ENCODE assay signal across 8 cellular contexts in genomic region chr18:23329671-23330070, GRCh38.
A peak's percentile ranks its signal among the peaks of the same experiment; 100 is the strongest.
DNase-seq lines count a peak whose midpoint lies in the region; ATAC-seq, FAIRE-seq and TF ChIP-seq lines count a peak whose summit lies in the region.
"Not testable (repeated sequence)": the region's sequence is repeated elsewhere in the genome, so short reads cannot be mapped to it uniquely, and the experiment has no call there.

No MANE protein-coding gene starts in this region.

- not testable (repeated sequence) for H3K4me3 Mint-ChIP-seq in activated B cell treated with CpG ODN at 0.5 μM for 24 hours; stimulated activated memory B cell treated with anti-CD40 and anti-IgM and Interleukin-4, amounts not matched to agents 10 μg/mL and 1 μg/mL and 100 μg/mL, for 72 hours
- H3K4me3 Mint-ChIP-seq in naive B cell = peak overlapping the region in 1 of 8 donors; percentile 42
- peak overlapping the region in 1 of 2 donors; percentile 44 for H3K4me3 Mint-ChIP-seq in stimulated activated naive B cell treated with anti-CD40 and anti-IgM and Interleukin-4, amounts not matched to agents 10 μg/mL and 1 μg/mL and 100 μg/mL, for 72 hours

- TF ChIP-seq EP300 in K562 (IDR thresholded peaks at IDR 0.05; ENCODE audit: low read length) = not testable (repeated sequence)

- not testable (repeated sequence) for H4K20me1 ChIP-seq in PC-9 (ENCODE audit: insufficient read depth); K562 (replicated peaks; ENCODE audit: control insufficient read depth, insufficient read depth, low read length)

- DNase-seq in PC-9; activated B cell treated with CpG ODN at 0.5 μM for 24 hours; K562 (ENCODE audit: extremely low read depth in 1 of 4, low spot score in 3 of 4); naive B cell; stimulated activated naive B cell treated with anti-CD40 and anti-IgM and Interleukin-4, amounts not matched to agents 10 μg/mL and 1 μg/mL and 100 μg/mL, for 72 hours: not testable (repeated sequence)

- H3K4me1 Mint-ChIP-seq in activated B cell treated with CpG ODN at 0.5 μM for 24 hours (peaks cover 28% of the 10 kb centered on the region), naive B cell (peaks cover 29 to 39% (median 30%) of the 10 kb centered on the region in 3 donors)
- peaks cover 36% of the 10 kb centered on the region for H3K4me1 Mint-ChIP-seq in stimulated activated memory B cell treated with anti-CD40 and anti-IgM and Interleukin-4, amounts not matched to agents 10 μg/mL and 1 μg/mL and 100 μg/mL, for 72 hours
- H3K4me1 Mint-ChIP-seq in stimulated activated naive B cell treated with anti-CD40 and anti-IgM and Interleukin-4, amounts not matched to agents 10 μg/mL and 1 μg/mL and 100 μg/mL, for 72 hours = peaks cover 24 to 59% of the 10 kb centered on the region in 2 donors

- not testable (repeated sequence) for BruUV-seq in PC-9 (replicated peaks; lab: Mats Ljungman, UMichigan); K562 (replicated peaks; lab: Mats Ljungman, UMichigan)

- not testable (repeated sequence) for H3K27me3 Mint-ChIP-seq in activated B cell treated with CpG ODN at 0.5 μM for 24 hours; naive B cell; stimulated activated memory B cell treated with anti-CD40 and anti-IgM and Interleukin-4, amounts not matched to agents 10 μg/mL and 1 μg/mL and 100 μg/mL, for 72 hours; stimulated activated naive B cell treated with anti-CD40 and anti-IgM and Interleukin-4, amounts not matched to agents 10 μg/mL and 1 μg/mL and 100 μg/mL, for 72 hours

- not testable (repeated sequence) for H3K4me3 ChIP-seq in HEK293 (ENCODE audit: low read depth, low read length); K562
- H3K4me3 ChIP-seq in PC-9 = peak overlapping the region; percentile 71

- not testable (repeated sequence) for H3K4me1 ChIP-seq in HEK293 (ENCODE audit: control insufficient read depth, insufficient read depth, low read length); K562 (replicated peaks in 1 of 2; ENCODE audit: control insufficient read depth in 2 of 2, insufficient read depth in 2 of 2, low read length in 2 of 2)
- H3K4me1 ChIP-seq in PC-9 (replicated peaks; ENCODE audit: insufficient read depth) = peaks cover 24% of the 10 kb centered on the region

- not testable (repeated sequence) for FAIRE-seq in K562 (lab: Jason Lieb, UNC)

- not testable (repeated sequence) for TF ChIP-seq CTCF in HEK293 (tag by site-specific recombination; IDR thresholded peaks at IDR 0.05); PC-9 (conservative IDR thresholded peaks at IDR 0.05); activated B cell treated with CpG ODN at 0.5 μM for 24 hours (IDR thresholded peaks at IDR 0.05); K562 (IDR thresholded peaks at IDR 0.05 in 2 of 3, conservative IDR thresholded peaks at IDR 0.05 in 1 of 3; ENCODE audit: insufficient read depth in 2 of 3, low read depth in 1 of 3, low read length in 3 of 3)

- not testable (repeated sequence) for H3K36me3 ChIP-seq in HEK293 (ENCODE audit: control insufficient read depth in 2 of 2, insufficient read depth in 1 of 2, low read length in 2 of 2); PC-9 (ENCODE audit: low read depth); K562 (ENCODE audit: control insufficient read depth, insufficient read depth, low read length)

- not testable (repeated sequence) for H3K9me1 ChIP-seq in K562 (ENCODE audit: control insufficient read depth, insufficient read depth, low read length)

- intact Hi-C loops in PC-9 (cut with micrococcal nuclease; ENCODE audit: unreplicated experiment) = loop anchor here (2.0 kb wide), 2 partner anchors 69 to 71 kb away; no protein-coding TSS in a partner anchor
- intact Hi-C loops in activated B cell treated with CpG ODN at 0.5 μM for 24 hours (cut with micrococcal nuclease) = loop anchor here (1.0 kb wide), 1 partner anchor 98 kb away; no protein-coding TSS in a partner anchor
- intact Hi-C loops in K562 (cut with micrococcal nuclease) = not testable (repeated sequence)

- H3F3A ChIP-seq in PC-9 (ENCODE audit: insufficient read depth, low read depth) = peaks cover 27% of the 10 kb centered on the region

- TF ChIP-seq POLR2A in K562 (conservative IDR thresholded peaks at IDR 0.05) = not testable (repeated sequence)

- H3K9me3 ChIP-seq in HEK293 (ENCODE audit: control insufficient read depth, insufficient read depth, low read depth, low read length); PC-9 (ENCODE audit: insufficient read depth, low read depth); K562 (replicated peaks; ENCODE audit: control insufficient read depth, insufficient read depth, low read depth, low read length): not testable (repeated sequence)

- not testable (repeated sequence) for H3K9ac ChIP-seq in K562 (ENCODE audit: insufficient read depth in 1 of 2, low read depth in 2 of 2, low read length in 2 of 2)

- peaks cover 16% of the 10 kb centered on the region for H3K36me3 Mint-ChIP-seq in activated B cell treated with CpG ODN at 0.5 μM for 24 hours (ENCODE audit: low read depth)
- peaks cover 16 to 26% of the 10 kb centered on the region in 2 donors for H3K36me3 Mint-ChIP-seq in naive B cell
- peaks cover 46% of the 10 kb centered on the region for H3K36me3 Mint-ChIP-seq in stimulated activated memory B cell treated with anti-CD40 and anti-IgM and Interleukin-4, amounts not matched to agents 10 μg/mL and 1 μg/mL and 100 μg/mL, for 72 hours
- peaks cover 45 to 51% of the 10 kb centered on the region in 2 donors for H3K36me3 Mint-ChIP-seq in stimulated activated naive B cell treated with anti-CD40 and anti-IgM and Interleukin-4, amounts not matched to agents 10 μg/mL and 1 μg/mL and 100 μg/mL, for 72 hours

- WGBS in K562 (ENCODE audit: insufficient coverage, low coverage, missing lambda C conversion rate) = 65% methylated on average over 3 of the region's 3 CpGs

- H3K27me3 ChIP-seq in PC-9 (ENCODE audit: insufficient read depth, low read depth); K562 (ENCODE audit: control insufficient read depth in 2 of 2, insufficient read depth in 2 of 2, low read length in 2 of 2): not testable (repeated sequence)

- CTCF ChIA-PET in HEK293 (lab: Yijun Ruan, JAX); activated B cell treated with CpG ODN at 0.5 μM for 24 hours (lab: Charles Lee); K562 (lab: Yijun Ruan, JAX; ENCODE audit: low intra/inter-chr PET ratio): not testable (repeated sequence)
- CTCF ChIA-PET in PC-9 (lab: Charles Lee) = interaction anchor here (0.7 kb wide), 1 partner anchor 323 kb away, joined by 8 read pairs; no protein-coding TSS in a partner anchor

- H3K27ac ChIP-seq in HEK293 (ENCODE audit: extremely low read depth, low read depth, low read length); PC-9; K562 (ENCODE audit: extremely low read depth, low read depth, low read length): not testable (repeated sequence)

- not testable (repeated sequence) for H3K9me3 Mint-ChIP-seq in activated B cell treated with CpG ODN at 0.5 μM for 24 hours; stimulated activated memory B cell treated with anti-CD40 and anti-IgM and Interleukin-4, amounts not matched to agents 10 μg/mL and 1 μg/mL and 100 μg/mL, for 72 hours
- H3K9me3 Mint-ChIP-seq in naive B cell = peaks cover 0 to 10% (median 7%) of the 10 kb centered on the region in 7 donors
- peaks cover 3 to 11% of the 10 kb centered on the region in 2 donors for H3K9me3 Mint-ChIP-seq in stimulated activated naive B cell treated with anti-CD40 and anti-IgM and Interleukin-4, amounts not matched to agents 10 μg/mL and 1 μg/mL and 100 μg/mL, for 72 hours

- POLR2A ChIA-PET in HEK293 (lab: Yijun Ruan, JAX); PC-9 (lab: Charles Lee; ENCODE audit: unreplicated experiment); activated B cell treated with CpG ODN at 0.5 μM for 24 hours (lab: Charles Lee); K562 (lab: Yijun Ruan, JAX): not testable (repeated sequence)

- not testable (repeated sequence) for TF ChIP-seq RAD21 in K562 (CRISPR knock-in tag; conservative IDR thresholded peaks at IDR 0.05 in 1 of 2, IDR thresholded peaks at IDR 0.05 in 1 of 2)

- in situ Hi-C loops in K562 (cut with MboI) = not testable (repeated sequence)

- ATAC-seq in SK-N-SH treated with all-trans-retinoic acid at 6 μM for 48 hours; activated B cell treated with CpG ODN at 0.5 μM for 24 hours (ENCODE audit: low read depth); K562; naive B cell (ENCODE audit: low read depth in 2 of 2); stimulated activated memory B cell treated with anti-CD40 and anti-IgM and Interleukin-4, amounts not matched to agents 10 μg/mL and 1 μg/mL and 100 μg/mL, for 72 hours; stimulated activated naive B cell treated with anti-CD40 and anti-IgM and Interleukin-4, amounts not matched to agents 10 μg/mL and 1 μg/mL and 100 μg/mL, for 72 hours (replicated peaks): not testable (repeated sequence)

- H3K9me2 ChIP-seq in PC-9 (ENCODE audit: insufficient read depth) = not testable (repeated sequence)

- peaks cover 39% of the 10 kb centered on the region for H3K79me2 ChIP-seq in PC-9 (ENCODE audit: low read depth)
- H3K79me2 ChIP-seq in K562 (ENCODE audit: control insufficient read depth, insufficient read depth, low read length) = not testable (repeated sequence)

- not testable (repeated sequence) for H2AFZ ChIP-seq in PC-9; K562 (ENCODE audit: low read depth, low read length)

- H3K27ac Mint-ChIP-seq in activated B cell treated with CpG ODN at 0.5 μM for 24 hours = peak overlapping the region; percentile 18
- H3K27ac Mint-ChIP-seq in naive B cell = peak overlapping the region in 5 of 6 donors; percentile 26 to 92 (median 53)
- peak overlapping the region; percentile 69 for H3K27ac Mint-ChIP-seq in stimulated activated memory B cell treated with anti-CD40 and anti-IgM and Interleukin-4, amounts not matched to agents 10 μg/mL and 1 μg/mL and 100 μg/mL, for 72 hours
- peak overlapping the region; percentile 63 for H3K27ac Mint-ChIP-seq in stimulated activated naive B cell treated with anti-CD40 and anti-IgM and Interleukin-4, amounts not matched to agents 10 μg/mL and 1 μg/mL and 100 μg/mL, for 72 hours

- peak overlapping the region; percentile 96 for H3K4me2 ChIP-seq in PC-9
- not testable (repeated sequence) for H3K4me2 ChIP-seq in K562 (ENCODE audit: insufficient read depth, low read length)

TF ChIP-seq in K562, 482 proteins besides CTCF, POLR2A, EP300 and RAD21:
- TF ChIP-seq ZNF146 (CRISPR knock-in tag; IDR thresholded peaks at IDR 0.05; ENCODE audit: unreplicated experiment) = peak; percentile 62

Comparison
In these comparisons a context has a peak if more than half of its experiments do, and no peak if none do; other contexts are left out.
1. H3K27ac Mint-ChIP-seq: peak in every context shown above with its lines; median percentile 69 in stimulated activated memory B cell treated with anti-CD40 and anti-IgM and Interleukin-4, amounts not matched to agents 10 μg/mL and 1 μg/mL and 100 μg/mL, for 72 hours; 63 in stimulated activated naive B cell treated with anti-CD40 and anti-IgM and Interleukin-4, amounts not matched to agents 10 μg/mL and 1 μg/mL and 100 μg/mL, for 72 hours; 53 in naive B cell; 18 in activated B cell treated with CpG ODN at 0.5 μM for 24 hours.